ENCODE assay signal across 1 cellular context in the genomic region with DNA sequence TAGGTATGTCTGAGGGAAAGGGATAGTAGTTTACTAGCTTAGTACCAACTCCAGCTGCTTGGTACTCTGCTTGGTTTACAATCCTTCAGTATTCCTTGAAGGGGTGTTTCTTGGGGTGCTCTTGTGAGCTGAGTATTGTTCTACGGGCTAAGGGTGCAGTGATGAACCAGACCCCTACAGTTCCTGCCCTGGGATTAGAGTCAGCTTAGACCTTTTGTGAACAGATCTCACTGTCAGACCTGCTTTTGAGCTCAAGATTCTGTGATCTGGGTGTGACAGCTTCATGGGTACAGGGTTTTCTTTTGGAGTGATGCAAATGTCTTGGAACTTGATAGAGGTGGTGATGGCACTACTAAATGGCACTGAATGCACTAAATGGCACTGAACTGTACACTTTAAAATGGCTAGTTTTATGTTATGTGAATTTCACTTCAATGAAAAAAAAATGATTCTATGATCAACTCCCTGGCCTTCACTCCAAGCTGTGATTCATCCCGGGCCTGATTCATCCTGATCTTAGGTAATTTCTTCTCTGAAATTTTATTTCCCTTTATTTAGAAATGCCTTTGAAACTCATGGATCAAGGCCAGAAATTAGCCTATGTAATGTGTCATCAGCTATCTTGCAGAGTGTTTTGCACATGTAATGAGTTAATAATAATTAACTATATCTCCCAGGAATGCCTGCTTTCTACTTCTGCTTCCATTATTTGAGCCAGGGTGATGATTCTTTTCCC.
TF ChIP-seq lines count a peak whose summit lies in the region.

No MANE protein-coding gene starts in this region.

TF ChIP-seq in SK-N-SH, 30 proteins besides CTCF, POLR2A, EP300 and RAD21:
- TF ChIP-seq NFIC (IDR thresholded peaks at IDR 0.05; ENCODE audit: borderline replicate concordance) (peak; percentile 66), TCF12 (IDR thresholded peaks at IDR 0.05) (peak; percentile 44; the same call in 1 of the 2 replicates), CHD2 (IDR thresholded peaks at IDR 0.05; ENCODE audit: low read length, partially characterized antibody) (no peak), FOSL2 (IDR thresholded peaks at IDR 0.05; ENCODE audit: borderline replicate concordance, low read depth) (peak; percentile 87), RXRA (IDR thresholded peaks at IDR 0.05; ENCODE audit: borderline replicate concordance, low read depth) (no peak), JUND (IDR thresholded peaks at IDR 0.05) (peak; percentile 64), MEF2A (IDR thresholded peaks at IDR 0.05; ENCODE audit: borderline replicate concordance, low read depth) (no peak)
- TF ChIP-seq, protein P1, sequence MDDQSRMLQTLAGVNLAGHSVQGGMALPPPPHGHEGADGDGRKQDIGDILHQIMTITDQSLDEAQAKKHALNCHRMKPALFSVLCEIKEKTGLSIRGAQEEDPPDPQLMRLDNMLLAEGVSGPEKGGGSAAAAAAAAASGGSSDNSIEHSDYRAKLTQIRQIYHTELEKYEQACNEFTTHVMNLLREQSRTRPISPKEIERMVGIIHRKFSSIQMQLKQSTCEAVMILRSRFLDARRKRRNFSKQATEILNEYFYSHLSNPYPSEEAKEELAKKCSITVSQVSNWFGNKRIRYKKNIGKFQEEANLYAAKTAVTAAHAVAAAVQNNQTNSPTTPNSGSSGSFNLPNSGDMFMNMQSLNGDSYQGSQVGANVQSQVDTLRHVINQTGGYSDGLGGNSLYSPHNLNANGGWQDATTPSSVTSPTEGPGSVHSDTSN (IDR thresholded peaks at IDR 0.05), result peak; percentile 31; the same call in 1 of the 2 replicates
